14 cellular contexts compared by ENCODE assay signal in genomic region chr19:10805758-10806247, GRCh38. TPM values are rescaled to one million over a fixed set of nuclear protein-coding genes. Genes with fewer than 3 reads are reported as not detected.
DNase-seq lines count a peak whose midpoint lies in the region; ATAC-seq and TF ChIP-seq lines count a peak whose summit lies in the region.
"Had no signal": no experiment of that assay in that cellular context is flagged by ENCODE, and none has a peak within 500 bp of the region (broad histone marks: within the 10 kb centered on the region; RNA-seq: fewer than 3 reads in every experiment).

No MANE protein-coding gene starts in this region.

- peaks cover 9% of the 10 kb centered on the region for H3K27me3 Mint-ChIP-seq in glutamatergic neuron (ENCODE audit: unreplicated experiment)
- no peaks in the 10 kb centered on the region for H3K27me3 Mint-ChIP-seq in stimulated activated naive B cell treated with anti-CD40 and anti-IgM and Interleukin-4, amounts not matched to agents 10 μg/mL and 1 μg/mL and 100 μg/mL, for 72 hours

- peak overlapping the region; percentile 68 for H3K27ac Mint-ChIP-seq in glutamatergic neuron (ENCODE audit: unreplicated experiment)
- H3K27ac Mint-ChIP-seq in stimulated activated naive B cell treated with anti-CD40 and anti-IgM and Interleukin-4, amounts not matched to agents 10 μg/mL and 1 μg/mL and 100 μg/mL, for 72 hours: no peak overlapping the region

- intact Hi-C loops in Right ventricle myocardium inferior (cut with DNase I) (no loop called here), left cardiac atrium (cut with DNase I) (no loop called here)

- H3K4me1 Mint-ChIP-seq in glutamatergic neuron (ENCODE audit: low read depth, unreplicated experiment): peaks cover 14% of the 10 kb centered on the region
- H3K4me1 Mint-ChIP-seq in stimulated activated naive B cell treated with anti-CD40 and anti-IgM and Interleukin-4, amounts not matched to agents 10 μg/mL and 1 μg/mL and 100 μg/mL, for 72 hours: peaks cover 7 to 8% of the 10 kb centered on the region in 2 donors

- peaks cover 14% of the 10 kb centered on the region for H3K9me3 Mint-ChIP-seq in glutamatergic neuron (ENCODE audit: unreplicated experiment)
- no peaks in the 10 kb centered on the region for H3K9me3 Mint-ChIP-seq in stimulated activated naive B cell treated with anti-CD40 and anti-IgM and Interleukin-4, amounts not matched to agents 10 μg/mL and 1 μg/mL and 100 μg/mL, for 72 hours

- TF ChIP-seq CTCF in glutamatergic neuron (IDR thresholded peaks at IDR 0.05; ENCODE audit: partially characterized antibody, unreplicated experiment): no peak
- no peak for TF ChIP-seq CTCF in foreskin fibroblast (IDR thresholded peaks at IDR 0.05; ENCODE audit: low read depth, low read length)

- peaks cover 8% of the 10 kb centered on the region for H3K36me3 Mint-ChIP-seq in glutamatergic neuron (ENCODE audit: unreplicated experiment)
- H3K36me3 Mint-ChIP-seq in stimulated activated naive B cell treated with anti-CD40 and anti-IgM and Interleukin-4, amounts not matched to agents 10 μg/mL and 1 μg/mL and 100 μg/mL, for 72 hours: peaks cover 38 to 63% of the 10 kb centered on the region in 2 donors

- H3K4me3 Mint-ChIP-seq in glutamatergic neuron (ENCODE audit: unreplicated experiment): no peak overlapping the region
- H3K4me3 Mint-ChIP-seq in stimulated activated naive B cell treated with anti-CD40 and anti-IgM and Interleukin-4, amounts not matched to agents 10 μg/mL and 1 μg/mL and 100 μg/mL, for 72 hours: no peak overlapping the region

- H3K4me3 ChIP-seq in foreskin fibroblast (ENCODE audit: low read depth in 1 of 2, low read length in 2 of 2): no peak overlapping the region

- ATAC-seq in Right ventricle myocardium inferior: no peak
- ATAC-seq in left cardiac atrium: no peak
- no peak for ATAC-seq in stimulated activated naive B cell treated with anti-CD40 and anti-IgM and Interleukin-4, amounts not matched to agents 10 μg/mL and 1 μg/mL and 100 μg/mL, for 72 hours (replicated peaks)

- peak; percentile 43 for DNase-seq in Right ventricle myocardium inferior (ENCODE audit: missing footprints)
- DNase-seq in left cardiac atrium: no peak
- peak; percentile 88 for DNase-seq in NCI-H524 treated with DMSO at 0.1 percent for 48 hours (lab: John Stamatoyannopoulos, UW)
- peak; percentile 57 for DNase-seq in glutamatergic neuron
- no peak for DNase-seq in foreskin fibroblast
- DNase-seq in CD1c-positive myeloid dendritic cell (ENCODE audit: extremely low spot score): no peak
- no peak for DNase-seq in ureter (ENCODE audit: low spot score)
- no peak for DNase-seq in stimulated activated naive B cell treated with anti-CD40 and anti-IgM and Interleukin-4, amounts not matched to agents 10 μg/mL and 1 μg/mL and 100 μg/mL, for 72 hours
- DNase-seq: ACHN; BE2C; NCI-H1436; NCI-H2029 treated with DMSO at 0.1 percent for 48 hours; NCI-H526; NK-92 treated with Interleukin-12 subunit alpha and Interleukin-12 subunit beta, amount 100 ng/mL, for 24 hours had no signal

RNA-seq across cellular contexts. Expression of gene TMED1, which starts 30.2 kb away (rescaled TPM):
- total RNA-seq in Right ventricle myocardium inferior (30.3 TPM), left cardiac atrium (10 to 100 TPM; 27.2 to 28.5 TPM), glutamatergic neuron (ENCODE audit: unreplicated experiment) (10.4 TPM), ureter (13.3 TPM)

RNA-seq across cellular contexts. Expression of gene C19orf38, which starts 42.4 kb away (rescaled TPM):
- 1.5 TPM for total RNA-seq in Right ventricle myocardium inferior
- total RNA-seq in left cardiac atrium: 1 to 10 TPM; 1.1 to 1.2 TPM
- 0.44 TPM for total RNA-seq in glutamatergic neuron (ENCODE audit: unreplicated experiment)
- total RNA-seq in ureter: 0.99 TPM

Comparison
In these comparisons a context has a peak if more than half of its experiments do, and no peak if none do; other contexts are left out.
1. DNase-seq: peak in Right ventricle myocardium inferior (single experiment), NCI-H524 treated with DMSO at 0.1 percent for 48 hours (single experiment) and glutamatergic neuron (single experiment); none in left cardiac atrium (single experiment), foreskin fibroblast (0 of 2), CD1c-positive myeloid dendritic cell (single experiment), ureter (single experiment) and stimulated activated naive B cell treated with anti-CD40 and anti-IgM and Interleukin-4, amounts not matched to agents 10 μg/mL and 1 μg/mL and 100 μg/mL, for 72 hours (single experiment).